8 cellular contexts compared by ENCODE assay signal in the genomic region with DNA sequence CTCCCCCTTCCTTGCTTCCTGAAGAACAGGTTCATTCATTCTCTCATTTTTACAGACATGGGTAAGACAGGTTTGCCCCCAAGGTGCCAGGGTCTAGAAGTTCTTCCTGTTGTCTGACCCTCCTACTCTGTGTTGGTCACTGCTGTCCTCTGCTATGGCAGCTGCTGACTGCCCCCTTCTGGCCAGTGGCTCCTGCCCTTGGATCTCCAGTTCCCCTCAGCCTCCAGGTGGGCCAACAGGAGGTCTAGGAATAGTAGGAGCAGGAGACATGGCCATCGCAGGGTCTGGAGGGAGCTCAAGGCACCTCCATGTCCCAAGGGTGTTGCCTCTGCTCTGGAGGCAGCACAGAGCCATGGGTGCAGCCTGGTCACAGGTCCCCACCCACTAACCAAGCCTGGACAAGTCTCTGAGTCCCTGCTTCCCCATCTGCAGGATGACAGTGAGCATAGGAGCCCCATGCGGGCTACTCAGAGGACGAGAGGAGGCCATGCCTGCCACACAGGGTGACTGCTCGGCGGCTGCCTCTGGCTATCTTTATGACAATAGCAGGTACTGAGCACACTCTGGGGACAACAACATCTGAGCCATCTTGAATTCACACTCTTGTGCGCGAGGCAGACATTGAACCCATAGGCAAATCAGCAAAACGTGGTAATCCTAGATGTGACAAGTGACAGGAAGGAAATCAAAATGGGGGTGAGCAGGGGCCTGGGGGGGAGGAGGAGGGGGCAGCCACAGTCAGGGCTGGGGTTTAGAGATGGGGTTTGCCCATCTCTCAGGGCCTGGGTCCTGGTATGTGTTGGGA. TPM values are rescaled to one million over a fixed set of nuclear protein-coding genes. Genes with fewer than 3 reads are reported as not detected.
DNase-seq lines count a peak whose midpoint lies in the region; ATAC-seq, FAIRE-seq and TF ChIP-seq lines count a peak whose summit lies in the region.

No MANE protein-coding gene starts in this region.

- TF ChIP-seq CTCF in AG10803 (conservative IDR thresholded peaks at IDR 0.05; ENCODE audit: low read length) (peak; percentile 71), GM23338 (conservative IDR thresholded peaks at IDR 0.05; ENCODE audit: low read depth in 2 of 2) (peak; percentile 73 to 93), astrocyte (IDR thresholded peaks at IDR 0.05; ENCODE audit: insufficient read depth, low read depth, low read length) (peak; percentile 23)

- peak; percentile 75 for ATAC-seq in GM23338
- no peak for ATAC-seq in GM18519 (IDR thresholded peaks at IDR 0.05; ENCODE audit: low FRiP score, unreplicated experiment)
- ATAC-seq in GM21737 (IDR thresholded peaks at IDR 0.05; ENCODE audit: unreplicated experiment), result no peak

- H3K9me2 ChIP-seq in GM23338 (ENCODE audit: insufficient read depth), result no peaks in the 10 kb centered on the region
- H3K9me2 ChIP-seq in Karpas-422 (replicated peaks; ENCODE audit: insufficient read depth, low read length), result no peaks in the 10 kb centered on the region

- H3F3A ChIP-seq in GM23338 (replicated peaks; ENCODE audit: low read depth), result no peaks in the 10 kb centered on the region

- H3K4me1 Mint-ChIP-seq in GM23338 (peaks cover 28% of the 10 kb centered on the region), astrocyte (ENCODE audit: low read depth, unreplicated experiment) (no peaks in the 10 kb centered on the region)

- H3K79me2 ChIP-seq in GM23338 (replicated peaks; ENCODE audit: insufficient read depth) (no peaks in the 10 kb centered on the region), astrocyte (ENCODE audit: insufficient read depth, low read length) (no peaks in the 10 kb centered on the region), Karpas-422 (ENCODE audit: low read length) (no peaks in the 10 kb centered on the region)

- FAIRE-seq in astrocyte (lab: Jason Lieb, UNC), result no peak

- H3K36me3 Mint-ChIP-seq in GM23338 (ENCODE audit: low read depth) (no peaks in the 10 kb centered on the region), astrocyte (ENCODE audit: low read depth, unreplicated experiment) (peaks cover 2% of the 10 kb centered on the region)

- H3K4me3 Mint-ChIP-seq in GM23338, result no peak overlapping the region
- no peak overlapping the region for H3K4me3 Mint-ChIP-seq in astrocyte (ENCODE audit: unreplicated experiment)

- H4K20me1 ChIP-seq in GM23338 (replicated peaks; ENCODE audit: insufficient read depth) (no peaks in the 10 kb centered on the region), astrocyte (ENCODE audit: insufficient read depth, low read length) (no peaks in the 10 kb centered on the region), Karpas-422 (ENCODE audit: insufficient read depth, low read depth, low read length) (no peaks in the 10 kb centered on the region)

- H3K4me3 ChIP-seq in AG10803 (ENCODE audit: low read length) (no peak overlapping the region), GM23338 (no peak overlapping the region), astrocyte (ENCODE audit: insufficient read depth, low read depth, low read length) (no peak overlapping the region), Karpas-422 (ENCODE audit: low read length) (no peak overlapping the region)

- H3K9me3 Mint-ChIP-seq in GM23338 (peaks cover 5% of the 10 kb centered on the region; the same call in 1 of the 3 replicates), astrocyte (ENCODE audit: unreplicated experiment) (peaks cover 8% of the 10 kb centered on the region)

- H3K27ac Mint-ChIP-seq in GM23338 (no peak overlapping the region; the same call in 1 of the 2 replicates), astrocyte (ENCODE audit: unreplicated experiment) (no peak overlapping the region)

- no peak overlapping the region for H2AFZ ChIP-seq in GM23338
- no peak overlapping the region for H2AFZ ChIP-seq in astrocyte (ENCODE audit: low read depth, low read length)
- H2AFZ ChIP-seq in Karpas-422 (ENCODE audit: low read length), result no peak overlapping the region

- no peak overlapping the region for H3K9ac ChIP-seq in astrocyte (ENCODE audit: low read length)
- no peak overlapping the region for H3K9ac ChIP-seq in Karpas-422 (ENCODE audit: low read length)

- DNase-seq in AG10803 (ENCODE audit: low read depth) (peak; percentile 36), GM23338 (ENCODE audit: low spot score) (peak; percentile 73), astrocyte (ENCODE audit: low read depth) (no peak), iPS-NIHi7 (ENCODE audit: extremely low spot score) (peak; percentile 83), RKO (ENCODE audit: low spot score) (no peak), Karpas-422 (no peak)

- H3K4me2 ChIP-seq in GM23338 (no peak overlapping the region), astrocyte (ENCODE audit: low read length) (no peak overlapping the region), Karpas-422 (ENCODE audit: low read depth, low read length, poor library complexity, severe bottlenecking) (no peak overlapping the region)

- no peaks in the 10 kb centered on the region for H3K27me3 ChIP-seq in GM23338 (ENCODE audit: insufficient read depth)
- H3K27me3 ChIP-seq in astrocyte (ENCODE audit: insufficient read depth, low read length), result peaks cover 4% of the 10 kb centered on the region
- no peaks in the 10 kb centered on the region for H3K27me3 ChIP-seq in Karpas-422 (ENCODE audit: low read length)

- peaks cover 16% of the 10 kb centered on the region; the same call in 1 of the 2 replicates for H3K4me1 ChIP-seq in GM23338 (ENCODE audit: insufficient read depth)
- H3K4me1 ChIP-seq in astrocyte (ENCODE audit: insufficient read depth, low read length), result no peaks in the 10 kb centered on the region
- H3K4me1 ChIP-seq in Karpas-422 (ENCODE audit: low read length), result no peaks in the 10 kb centered on the region

- H3K27ac ChIP-seq in GM23338 (ENCODE audit: low read depth), result no peak overlapping the region
- no peak overlapping the region for H3K27ac ChIP-seq in astrocyte (ENCODE audit: low read depth, low read length)
- no peak overlapping the region for H3K27ac ChIP-seq in Karpas-422 (ENCODE audit: low read length)

- H3K36me3 ChIP-seq in GM23338 (ENCODE audit: insufficient read depth) (no peaks in the 10 kb centered on the region), astrocyte (ENCODE audit: insufficient read depth, low read length) (no peaks in the 10 kb centered on the region), Karpas-422 (ENCODE audit: insufficient read depth, low read length) (no peaks in the 10 kb centered on the region)

- H3K9me3 ChIP-seq in astrocyte (ENCODE audit: insufficient read depth, low read depth, low read length), result no peaks in the 10 kb centered on the region
- H3K9me3 ChIP-seq in Karpas-422 (ENCODE audit: low read length), result no peaks in the 10 kb centered on the region

- peaks cover 19% of the 10 kb centered on the region for H3K27me3 Mint-ChIP-seq in GM23338 (ENCODE audit: insufficient read depth, low read depth, poor library complexity)
- H3K27me3 Mint-ChIP-seq in astrocyte (ENCODE audit: low read depth, unreplicated experiment), result peaks cover 70% of the 10 kb centered on the region

TF ChIP-seq in GM23338, 12 proteins besides CTCF, POLR2A, EP300 and RAD21 (continues in another document):
- TF ChIP-seq, protein P1, sequence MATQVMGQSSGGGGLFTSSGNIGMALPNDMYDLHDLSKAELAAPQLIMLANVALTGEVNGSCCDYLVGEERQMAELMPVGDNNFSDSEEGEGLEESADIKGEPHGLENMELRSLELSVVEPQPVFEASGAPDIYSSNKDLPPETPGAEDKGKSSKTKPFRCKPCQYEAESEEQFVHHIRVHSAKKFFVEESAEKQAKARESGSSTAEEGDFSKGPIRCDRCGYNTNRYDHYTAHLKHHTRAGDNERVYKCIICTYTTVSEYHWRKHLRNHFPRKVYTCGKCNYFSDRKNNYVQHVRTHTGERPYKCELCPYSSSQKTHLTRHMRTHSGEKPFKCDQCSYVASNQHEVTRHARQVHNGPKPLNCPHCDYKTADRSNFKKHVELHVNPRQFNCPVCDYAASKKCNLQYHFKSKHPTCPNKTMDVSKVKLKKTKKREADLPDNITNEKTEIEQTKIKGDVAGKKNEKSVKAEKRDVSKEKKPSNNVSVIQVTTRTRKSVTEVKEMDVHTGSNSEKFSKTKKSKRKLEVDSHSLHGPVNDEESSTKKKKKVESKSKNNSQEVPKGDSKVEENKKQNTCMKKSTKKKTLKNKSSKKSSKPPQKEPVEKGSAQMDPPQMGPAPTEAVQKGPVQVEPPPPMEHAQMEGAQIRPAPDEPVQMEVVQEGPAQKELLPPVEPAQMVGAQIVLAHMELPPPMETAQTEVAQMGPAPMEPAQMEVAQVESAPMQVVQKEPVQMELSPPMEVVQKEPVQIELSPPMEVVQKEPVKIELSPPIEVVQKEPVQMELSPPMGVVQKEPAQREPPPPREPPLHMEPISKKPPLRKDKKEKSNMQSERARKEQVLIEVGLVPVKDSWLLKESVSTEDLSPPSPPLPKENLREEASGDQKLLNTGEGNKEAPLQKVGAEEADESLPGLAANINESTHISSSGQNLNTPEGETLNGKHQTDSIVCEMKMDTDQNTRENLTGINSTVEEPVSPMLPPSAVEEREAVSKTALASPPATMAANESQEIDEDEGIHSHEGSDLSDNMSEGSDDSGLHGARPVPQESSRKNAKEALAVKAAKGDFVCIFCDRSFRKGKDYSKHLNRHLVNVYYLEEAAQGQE (IDR thresholded peaks at IDR 0.05; ENCODE audit: unreplicated experiment), result no peak
- TF ChIP-seq ZNF331 (CRISPR knock-in tag; IDR thresholded peaks at IDR 0.05; ENCODE audit: low read depth), result no peak
- no peak for TF ChIP-seq EZH2phosphoT487 (IDR thresholded peaks at IDR 0.05; ENCODE audit: unreplicated experiment)
- TF ChIP-seq POLR2AphosphoS5 (IDR thresholded peaks at IDR 0.05; ENCODE audit: low read depth), result no peak
- TF ChIP-seq EZH2 (IDR thresholded peaks at IDR 0.05; ENCODE audit: low read depth, unreplicated experiment), result no peak
- TF ChIP-seq, protein P2, sequence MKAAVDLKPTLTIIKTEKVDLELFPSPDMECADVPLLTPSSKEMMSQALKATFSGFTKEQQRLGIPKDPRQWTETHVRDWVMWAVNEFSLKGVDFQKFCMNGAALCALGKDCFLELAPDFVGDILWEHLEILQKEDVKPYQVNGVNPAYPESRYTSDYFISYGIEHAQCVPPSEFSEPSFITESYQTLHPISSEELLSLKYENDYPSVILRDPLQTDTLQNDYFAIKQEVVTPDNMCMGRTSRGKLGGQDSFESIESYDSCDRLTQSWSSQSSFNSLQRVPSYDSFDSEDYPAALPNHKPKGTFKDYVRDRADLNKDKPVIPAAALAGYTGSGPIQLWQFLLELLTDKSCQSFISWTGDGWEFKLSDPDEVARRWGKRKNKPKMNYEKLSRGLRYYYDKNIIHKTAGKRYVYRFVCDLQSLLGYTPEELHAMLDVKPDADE (IDR thresholded peaks at IDR 0.05), result no peak
- TF ChIP-seq JUNB (IDR thresholded peaks at IDR 0.05; ENCODE audit: unreplicated experiment), result no peak

RNA-seq across cellular contexts. Expression of a gene that starts 27.0 kb away (rescaled TPM):
- 2.7 and 4.7 TPM in 2 replicates for total RNA-seq in GM23338 (2014; rRNA removed; shearing (Covaris generic))
- 0.23 and 0.30 TPM in 2 replicates for polyA plus RNA-seq in GM23338 (2016; fragmentation: Nextera tagmentation; extraction: Ambion mirVana)
- total RNA-seq in astrocyte, result 0.19 and 0.43 TPM in 2 replicates
- total RNA-seq in Karpas-422 (2014; rRNA removed; shearing (Covaris generic); ENCODE audit: low replicate concordance), result not detected in 2 replicates

RNA-seq across cellular contexts. Expression of a gene that starts 53.6 kb away (rescaled TPM):
- total RNA-seq in GM23338 (2014; rRNA removed; shearing (Covaris generic)), result 6.8 and 6.9 TPM in 2 replicates
- polyA plus RNA-seq in GM23338 (2016; fragmentation: Nextera tagmentation; extraction: Ambion mirVana), result 2.3 and 2.8 TPM in 2 replicates
- 0.64 and 1.0 TPM in 2 replicates for total RNA-seq in astrocyte
- 0.07 TPM in 1 of 2 replicates, not detected in the other for total RNA-seq in Karpas-422 (2014; rRNA removed; shearing (Covaris generic); ENCODE audit: low replicate concordance)

Comparison
In these comparisons a context has a peak if more than half of its experiments do, and no peak if none do; other contexts are left out.
1. DNase-seq: peak in AG10803 (single experiment), GM23338 (single experiment) and iPS-NIHi7 (single experiment); none in astrocyte (single experiment), RKO (single experiment) and Karpas-422 (single experiment).
2. CTCF ChIP-seq: peak in every context shown above with its lines; median percentile 83 in GM23338; 71 in AG10803; 23 in astrocyte.